In the genomic region with DNA sequence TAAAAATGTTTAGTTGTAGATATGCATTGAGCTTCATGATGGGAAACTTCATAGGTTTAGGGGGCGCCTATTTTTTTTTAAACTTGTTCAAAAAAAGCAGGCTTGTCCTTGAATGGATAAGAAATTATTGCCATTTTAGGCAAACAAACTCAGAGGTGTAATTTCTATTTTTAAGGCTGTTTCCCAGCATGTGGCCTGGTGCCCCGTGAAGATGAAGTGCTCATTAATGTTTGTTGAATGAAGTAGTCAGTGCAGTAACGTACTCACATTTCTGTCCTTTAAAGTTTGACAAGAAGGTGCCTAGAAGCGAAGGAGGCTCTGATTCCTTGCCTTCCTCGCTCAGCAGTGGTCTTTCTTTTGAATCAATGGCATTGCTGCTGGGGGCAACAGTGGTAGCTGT, we compare ENCODE assay signal across 20 cellular contexts. TPM values are rescaled to one million over a fixed set of nuclear protein-coding genes. Genes with fewer than 3 reads are reported as not detected.
DNase-seq lines count a peak whose midpoint lies in the region; ATAC-seq, FAIRE-seq and TF ChIP-seq lines count a peak whose summit lies in the region.
"Had no signal": no experiment of that assay in that cellular context is flagged by ENCODE, and none has a peak within 500 bp of the region (broad histone marks: within the 10 kb centered on the region; RNA-seq: fewer than 3 reads in every experiment).

No MANE protein-coding gene starts in this region.

- TF ChIP-seq CTCF in astrocyte (IDR thresholded peaks at IDR 0.05; ENCODE audit: insufficient read depth, low read depth, low read length) (no peak), thoracic aorta (IDR thresholded peaks at IDR 0.05) (no peak)

- no peak overlapping the region for H3K27ac Mint-ChIP-seq in astrocyte (ENCODE audit: unreplicated experiment)
- no peak overlapping the region for H3K27ac Mint-ChIP-seq in stimulated activated effector memory CD8-positive, alpha-beta T cell treated with anti-CD3 and anti-CD28 coated beads, Interleukin-12 subunit alpha, Interleukin-12 subunit beta, amount 100 ng/mL, for 72 hours
- H3K27ac Mint-ChIP-seq: CD4-positive, alpha-beta T cell had no signal

- peaks cover 94% of the 10 kb centered on the region for H3K79me2 ChIP-seq in astrocyte (ENCODE audit: insufficient read depth, low read length)

- no peak overlapping the region for H2AFZ ChIP-seq in astrocyte (ENCODE audit: low read depth, low read length)

- no peak overlapping the region for H3K9ac ChIP-seq in astrocyte (ENCODE audit: low read length)

- peaks cover 71% of the 10 kb centered on the region for H4K20me1 ChIP-seq in astrocyte (ENCODE audit: insufficient read depth, low read length)

- H3K4me1 Mint-ChIP-seq in astrocyte (ENCODE audit: low read depth, unreplicated experiment) = no peaks in the 10 kb centered on the region
- H3K4me1 Mint-ChIP-seq in stimulated activated effector memory CD8-positive, alpha-beta T cell treated with anti-CD3 and anti-CD28 coated beads, Interleukin-12 subunit alpha, Interleukin-12 subunit beta, amount 100 ng/mL, for 72 hours = no peaks in the 10 kb centered on the region

- H3K9me3 ChIP-seq in astrocyte (ENCODE audit: insufficient read depth, low read depth, low read length) (no peaks in the 10 kb centered on the region), thoracic aorta (peaks cover 4% of the 10 kb centered on the region)

- H3K9me3 Mint-ChIP-seq in astrocyte (ENCODE audit: unreplicated experiment) = peaks cover 5% of the 10 kb centered on the region
- H3K9me3 Mint-ChIP-seq in stimulated activated effector memory CD8-positive, alpha-beta T cell treated with anti-CD3 and anti-CD28 coated beads, Interleukin-12 subunit alpha, Interleukin-12 subunit beta, amount 100 ng/mL, for 72 hours = peaks cover 5% of the 10 kb centered on the region

- POLR2A ChIA-PET in HEK293T (lab: Yijun Ruan, JAX) = no interaction called here

- peak; percentile 47 for DNase-seq in HEK293T (ENCODE audit: extremely low spot score)
- no peak for DNase-seq in astrocyte (ENCODE audit: low read depth)
- peak; percentile 10 for DNase-seq in left lobe of liver (ENCODE audit: low spot score)
- no peak for DNase-seq in thoracic aorta (ENCODE audit: low spot score)
- no peak for DNase-seq in RKO (ENCODE audit: low spot score)
- DNase-seq in stimulated activated effector memory CD8-positive, alpha-beta T cell treated with anti-CD3 and anti-CD28 coated beads, Interleukin-12 subunit alpha, Interleukin-12 subunit beta, amount 100 ng/mL, for 72 hours (ENCODE audit: low spot score in 2 of 2) = no peak
- no peak for DNase-seq in activated CD4-positive, CD25-positive, alpha-beta regulatory T cell treated with anti-CD3 and anti-CD28 coated beads, Interleukin-2, amount 50 U/mL, for 72 hours
- DNase-seq: BE2C; Calu3; CD4-positive, alpha-beta T cell; DMS79 treated with DMSO at 0.1 percent for 48 hours; KBM-7; MV-4-11; NCI-H187 treated with DMSO at 0.1 percent for 48 hours; NCI-H510A; Right ventricle myocardium superior had no signal

- ATAC-seq in left lobe of liver (no peak), thoracic aorta (ENCODE audit: insufficient number of reproducible peaks, low FRiP score, low read depth) (no peak)
- no peak for ATAC-seq in stimulated activated effector memory CD8-positive, alpha-beta T cell treated with anti-CD3 and anti-CD28 coated beads, Interleukin-12 subunit alpha, Interleukin-12 subunit beta, amount 100 ng/mL, for 72 hours
- ATAC-seq: Panc1 had no signal

- H3K4me3 Mint-ChIP-seq in astrocyte (ENCODE audit: unreplicated experiment) = no peak overlapping the region
- H3K4me3 Mint-ChIP-seq in stimulated activated effector memory CD8-positive, alpha-beta T cell treated with anti-CD3 and anti-CD28 coated beads, Interleukin-12 subunit alpha, Interleukin-12 subunit beta, amount 100 ng/mL, for 72 hours = no peak overlapping the region
- H3K4me3 Mint-ChIP-seq: CD4-positive, alpha-beta T cell had no signal

- H3K4me3 ChIP-seq in astrocyte (ENCODE audit: insufficient read depth, low read depth, low read length) = no peak overlapping the region
- H3K4me3 ChIP-seq in thoracic aorta = no peak overlapping the region
- H3K4me3 ChIP-seq: HAP-1, SK-N-MC had no signal

- H3K4me1 ChIP-seq in astrocyte (ENCODE audit: insufficient read depth, low read length) = peaks cover 9% of the 10 kb centered on the region
- peaks cover 11 to 48% of the 10 kb centered on the region in 2 donors for H3K4me1 ChIP-seq in thoracic aorta (ENCODE audit: control insufficient read depth in 1 of 2, low read depth in 2 of 2)
- H3K4me1 ChIP-seq: BE2C, HAP-1 had no signal

- no peaks in the 10 kb centered on the region for H3K27me3 Mint-ChIP-seq in astrocyte (ENCODE audit: low read depth, unreplicated experiment)
- H3K27me3 Mint-ChIP-seq: CD4-positive, alpha-beta T cell had no signal

- H3K36me3 ChIP-seq in astrocyte (ENCODE audit: insufficient read depth, low read length) (no peaks in the 10 kb centered on the region), thoracic aorta (no peaks in the 10 kb centered on the region)
- H3K36me3 ChIP-seq: BE2C, HAP-1 had no signal

- H3K27me3 ChIP-seq in astrocyte (ENCODE audit: insufficient read depth, low read length) (no peaks in the 10 kb centered on the region), thoracic aorta (replicated peaks; ENCODE audit: insufficient read depth) (no peaks in the 10 kb centered on the region)
- H3K27me3 ChIP-seq: BE2C had no signal

- peaks cover 3% of the 10 kb centered on the region for H3K36me3 Mint-ChIP-seq in astrocyte (ENCODE audit: low read depth, unreplicated experiment)
- H3K36me3 Mint-ChIP-seq in stimulated activated effector memory CD8-positive, alpha-beta T cell treated with anti-CD3 and anti-CD28 coated beads, Interleukin-12 subunit alpha, Interleukin-12 subunit beta, amount 100 ng/mL, for 72 hours = no peaks in the 10 kb centered on the region

- CTCF ChIA-PET in HEK293T (lab: Yijun Ruan, JAX) = no interaction called here

- FAIRE-seq in astrocyte (lab: Jason Lieb, UNC) = no peak
- FAIRE-seq: G401.6 had no signal

- no peak overlapping the region for H3K27ac ChIP-seq in astrocyte (ENCODE audit: low read depth, low read length)
- H3K27ac ChIP-seq in thoracic aorta = peak overlapping the region; percentile 72 to 82
- H3K27ac ChIP-seq: SK-N-MC had no signal

- peak overlapping the region; percentile 41 for H3K4me2 ChIP-seq in astrocyte (ENCODE audit: low read length)

TF ChIP-seq in HEK293T, 16 proteins besides CTCF, POLR2A, EP300 and RAD21:
- TF ChIP-seq, protein P1, sequence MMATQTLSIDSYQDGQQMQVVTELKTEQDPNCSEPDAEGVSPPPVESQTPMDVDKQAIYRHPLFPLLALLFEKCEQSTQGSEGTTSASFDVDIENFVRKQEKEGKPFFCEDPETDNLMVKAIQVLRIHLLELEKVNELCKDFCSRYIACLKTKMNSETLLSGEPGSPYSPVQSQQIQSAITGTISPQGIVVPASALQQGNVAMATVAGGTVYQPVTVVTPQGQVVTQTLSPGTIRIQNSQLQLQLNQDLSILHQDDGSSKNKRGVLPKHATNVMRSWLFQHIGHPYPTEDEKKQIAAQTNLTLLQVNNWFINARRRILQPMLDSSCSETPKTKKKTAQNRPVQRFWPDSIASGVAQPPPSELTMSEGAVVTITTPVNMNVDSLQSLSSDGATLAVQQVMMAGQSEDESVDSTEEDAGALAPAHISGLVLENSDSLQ (IDR thresholded peaks at IDR 0.05) = peak; percentile 48; the same call in 1 of the 2 replicates
- TF ChIP-seq FOXK2 (IDR thresholded peaks at IDR 0.05) = no peak

RNA-seq across cellular contexts. Expression of a gene that starts 54.3 kb away (rescaled TPM):
- total RNA-seq in astrocyte (29.6 and 30.1 TPM in 2 replicates), left lobe of liver (5.7 TPM), thoracic aorta (10 to 100 TPM; 16.6 to 24.9 TPM)

Comparison
In these comparisons a context has a peak if more than half of its experiments do, and no peak if none do; other contexts are left out.
1. DNase-seq: peak in HEK293T (single experiment) and left lobe of liver (single experiment); none in astrocyte (single experiment), thoracic aorta (single experiment), RKO (single experiment), stimulated activated effector memory CD8-positive, alpha-beta T cell treated with anti-CD3 and anti-CD28 coated beads, Interleukin-12 subunit alpha, Interleukin-12 subunit beta, amount 100 ng/mL, for 72 hours (0 of 2) and activated CD4-positive, CD25-positive, alpha-beta regulatory T cell treated with anti-CD3 and anti-CD28 coated beads, Interleukin-2, amount 50 U/mL, for 72 hours (single experiment).